13 cellular contexts compared by ENCODE assay signal in the genomic region with DNA sequence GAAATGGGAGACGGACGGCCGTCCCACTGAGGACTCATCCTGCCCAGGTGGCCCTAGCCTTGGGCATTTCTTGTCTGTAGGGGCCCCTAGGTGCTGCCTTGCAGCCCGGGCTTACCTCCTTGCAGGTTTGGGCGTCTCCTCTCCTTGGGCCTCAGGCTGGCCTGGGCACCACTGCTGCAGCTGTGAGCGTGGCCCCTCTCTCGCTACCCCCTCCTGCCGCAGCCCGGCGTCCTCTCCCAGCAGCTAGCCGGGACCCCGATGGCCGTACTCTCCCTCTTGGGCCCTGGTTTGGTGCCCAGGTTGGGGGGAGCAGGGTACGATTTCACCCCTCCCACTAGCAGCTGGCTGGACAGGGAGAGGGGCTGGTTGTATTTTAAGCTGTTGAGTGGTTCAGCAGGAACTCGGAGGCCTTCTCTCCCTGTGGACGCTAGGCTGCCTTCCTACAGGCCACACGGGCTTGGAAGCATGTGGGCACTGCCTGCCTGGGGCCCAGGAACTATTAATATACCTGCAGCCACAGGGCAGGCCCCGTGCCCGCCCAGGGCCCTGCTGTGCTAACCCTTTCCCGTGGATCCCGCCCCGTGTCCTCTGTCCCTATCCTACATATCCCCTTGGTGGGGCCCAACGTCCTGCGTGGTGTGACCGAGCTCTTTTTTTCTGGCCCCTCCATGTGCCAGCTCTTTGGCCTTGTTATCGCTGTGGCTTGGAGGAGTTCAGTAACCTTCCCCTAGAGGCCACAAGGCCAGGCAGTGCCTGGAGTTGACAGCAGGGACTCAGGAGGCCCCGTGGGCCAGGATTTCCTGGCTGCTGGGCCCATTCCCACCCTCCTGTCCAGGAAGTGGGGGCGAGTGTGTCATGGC. TPM values are rescaled to one million over a fixed set of nuclear protein-coding genes. Genes with fewer than 3 reads are reported as not detected.
DNase-seq lines count a peak whose midpoint lies in the region; ATAC-seq and TF ChIP-seq lines count a peak whose summit lies in the region.
"Had no signal": no experiment of that assay in that cellular context is flagged by ENCODE, and none has a peak within 500 bp of the region (broad histone marks: within the 10 kb centered on the region; RNA-seq: fewer than 3 reads in every experiment).

No MANE protein-coding gene starts in this region.

- TF ChIP-seq RAD21 in liver (IDR thresholded peaks at IDR 0.05) = no peak

- peaks cover 41% of the 10 kb centered on the region for H3K4me1 Mint-ChIP-seq in activated T-cell treated with anti-CD3 and anti-CD28 coated beads, Interleukin-2, amount 50 U/mL, for 24 hours (ENCODE audit: low read depth)

- no peak overlapping the region for H3K4me3 Mint-ChIP-seq in activated T-cell treated with anti-CD3 and anti-CD28 coated beads, Interleukin-2, amount 50 U/mL, for 24 hours

- peak overlapping the region; percentile 89 for H3K27ac Mint-ChIP-seq in activated T-cell treated with anti-CD3 and anti-CD28 coated beads, Interleukin-2, amount 50 U/mL, for 24 hours

- H3K36me3 Mint-ChIP-seq in activated T-cell treated with anti-CD3 and anti-CD28 coated beads, Interleukin-2, amount 50 U/mL, for 24 hours (ENCODE audit: low read depth) = peaks cover 20% of the 10 kb centered on the region

- WGBS in liver = 79% methylated on average over 28 of the region's 28 CpGs

- H3K27me3 ChIP-seq in liver (ENCODE audit: control insufficient read depth in 4 of 4, insufficient read depth in 4 of 4, low read length in 3 of 4) (no peaks in the 10 kb centered on the region), thoracic aorta (replicated peaks; ENCODE audit: insufficient read depth) (no peaks in the 10 kb centered on the region)
- H3K27me3 ChIP-seq: testis had no signal

- peaks cover 0 to 7% (median 2%) of the 10 kb centered on the region in 4 donors for H3K36me3 ChIP-seq in liver (ENCODE audit: control insufficient read depth in 4 of 4, insufficient read depth in 3 of 4, low read depth in 1 of 4, low read length in 3 of 4)
- peaks cover 5% of the 10 kb centered on the region for H3K36me3 ChIP-seq in thoracic aorta

- H3K27ac ChIP-seq in caudate nucleus (ENCODE audit: low read depth, low read length) (peak overlapping the region; percentile 83), liver (ENCODE audit: low read depth in 1 of 2, low read length in 2 of 2) (peak overlapping the region; percentile 25 to 39), thoracic aorta (peak overlapping the region; percentile 76 to 90)
- H3K27ac ChIP-seq: testis had no signal

- DNase-seq in activated T-cell treated with anti-CD3 and anti-CD28 coated beads, Interleukin-2, amount 50 U/mL, for 24 hours = no peak
- DNase-seq in activated T-cell treated with anti-CD3 and anti-CD28 coated beads for 4 hours (no peak), caudate nucleus (lab: John Stamatoyannopoulos, UW) (peak in 2 of 61 donors; percentile 38 to 62), thoracic aorta (ENCODE audit: low spot score) (no peak), GM19238 (ENCODE audit: insufficient read length, low spot score) (no peak)
- DNase-seq: activated CD4-positive, alpha-beta T cell treated with anti-CD3 and anti-CD28 coated beads for 48 hours; aorta; NCI-H2029 treated with DMSO at 0.1 percent for 48 hours; testis had no signal

- H3K9me3 ChIP-seq in liver (ENCODE audit: control insufficient read depth in 4 of 4, low read length in 3 of 4) = no peaks in the 10 kb centered on the region
- H3K9me3 ChIP-seq in thoracic aorta = no peaks in the 10 kb centered on the region
- H3K9me3 ChIP-seq: testis had no signal

- H3K4me3 ChIP-seq in liver (ENCODE audit: low read depth in 1 of 3, low read length in 3 of 3) = no peak overlapping the region
- H3K4me3 ChIP-seq in thoracic aorta = no peak overlapping the region
- H3K4me3 ChIP-seq: testis had no signal

- H3K27me3 Mint-ChIP-seq in activated T-cell treated with anti-CD3 and anti-CD28 coated beads, Interleukin-2, amount 50 U/mL, for 24 hours = no peaks in the 10 kb centered on the region

- ATAC-seq in thoracic aorta (ENCODE audit: insufficient number of reproducible peaks, low FRiP score, low read depth) = no peak
- ATAC-seq in GM21528 (IDR thresholded peaks at IDR 0.05; ENCODE audit: low FRiP score, unreplicated experiment) = no peak
- ATAC-seq in GM21515 (IDR thresholded peaks at IDR 0.05; ENCODE audit: unreplicated experiment) = no peak

- TF ChIP-seq CTCF in liver (IDR thresholded peaks at IDR 0.05; ENCODE audit: low read depth, low read length, missing input control) = no peak
- TF ChIP-seq CTCF in thoracic aorta (IDR thresholded peaks at IDR 0.05) = no peak

- no peaks in the 10 kb centered on the region for H3K9me3 Mint-ChIP-seq in activated T-cell treated with anti-CD3 and anti-CD28 coated beads, Interleukin-2, amount 50 U/mL, for 24 hours

- H3K4me1 ChIP-seq in liver (ENCODE audit: control insufficient read depth in 4 of 4, insufficient read depth in 4 of 4, low read length in 3 of 4) (peaks cover 6 to 36% (median 27%) of the 10 kb centered on the region in 4 donors), thoracic aorta (ENCODE audit: control insufficient read depth in 1 of 2, low read depth in 2 of 2) (peaks cover 18 to 45% of the 10 kb centered on the region in 2 donors)

- peak overlapping the region in 1 of 2 donors; percentile 12 for H3K9ac ChIP-seq in liver (ENCODE audit: low read depth in 1 of 2, low read length in 2 of 2)

TF ChIP-seq in liver, 16 proteins besides CTCF, POLR2A, EP300 and RAD21:
- TF ChIP-seq GABPA (IDR thresholded peaks at IDR 0.05 in 1 of 2, conservative IDR thresholded peaks at IDR 0.05 in 1 of 2) = no peak
- peak; percentile 94 for TF ChIP-seq NR2F2 (IDR thresholded peaks at IDR 0.05)

RNA-seq across cellular contexts. Expression of gene NDUFB7, which starts 11.7 kb away (rescaled TPM):
- total RNA-seq in liver (100 to 1,000 TPM; 110 to 222 TPM), thoracic aorta (100 to 1,000 TPM; 179 to 251 TPM)
- polyA plus RNA-seq in liver = 100 to 1,000 TPM; 282 to 293 TPM

RNA-seq across cellular contexts. Expression of gene CLEC17A, which starts 22.7 kb away (rescaled TPM):
- total RNA-seq in liver (under 1 TPM in 1 of 2 donors, not detected in 1; 0.28 TPM), thoracic aorta (not detected)
- under 1 TPM in 1 of 2 donors, not detected in 1; 0.22 TPM for polyA plus RNA-seq in liver
- total RNA-seq: lung microvascular endothelial cell had no signal
- polyA plus RNA-seq: aorta had no signal

RNA-seq across cellular contexts. Expression of gene TECR, which starts 30.8 kb away (rescaled TPM):
- 10 to 100 TPM; 26.4 to 35.3 TPM for total RNA-seq in liver
- polyA plus RNA-seq in liver = 100 to 1,000 TPM in 1 of 2 donors, 10 to 100 TPM in 1; 86.3 to 157 TPM
- total RNA-seq in thoracic aorta = 10 to 100 TPM; 35.6 to 37.6 TPM

RNA-seq across cellular contexts. Expression of gene DNAJB1, which starts 41.9 kb away (rescaled TPM):
- 10 to 100 TPM; 32.5 to 43.0 TPM for total RNA-seq in liver
- 10 to 100 TPM; 29.4 to 36.5 TPM for polyA plus RNA-seq in liver
- total RNA-seq in thoracic aorta = 10 to 100 TPM; 50.1 to 50.6 TPM

Comparison
In these comparisons a context has a peak if more than half of its experiments do, and no peak if none do; other contexts are left out.
1. H3K27ac ChIP-seq: peak in every context shown above with its lines; median percentile 83 in caudate nucleus; 83 in thoracic aorta; 32 in liver.